In the genomic region with DNA sequence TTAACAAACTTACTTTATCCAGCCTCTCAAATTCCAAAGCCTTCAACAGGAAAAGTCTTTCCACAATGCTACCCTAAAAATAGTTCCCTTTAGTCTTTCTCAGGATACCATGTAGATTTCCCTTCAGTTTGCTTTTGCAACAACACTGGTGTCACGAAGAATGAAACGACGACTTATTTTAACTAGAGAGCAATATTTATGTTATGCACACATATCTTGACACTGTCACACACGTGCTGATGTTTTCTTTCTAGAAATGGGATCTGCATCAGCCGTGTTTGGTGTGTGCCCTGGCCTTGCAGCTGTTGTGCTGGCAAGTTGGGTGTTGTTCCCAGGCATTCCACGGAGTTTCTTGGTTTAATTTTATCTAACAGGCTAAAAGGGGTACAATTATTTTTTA, we compare ENCODE assay signal across 20 cellular contexts.
DNase-seq lines count a peak whose midpoint lies in the region; ATAC-seq and TF ChIP-seq lines count a peak whose summit lies in the region.
"Had no signal": no experiment of that assay in that cellular context is flagged by ENCODE, and none has a peak within 500 bp of the region (broad histone marks: within the 10 kb centered on the region; RNA-seq: fewer than 3 reads in every experiment).

No MANE protein-coding gene starts in this region.

- no peaks in the 10 kb centered on the region for H3K36me3 ChIP-seq in heart right ventricle
- no peaks in the 10 kb centered on the region for H3K36me3 ChIP-seq in stomach smooth muscle (ENCODE audit: control insufficient read depth in 2 of 2, insufficient read depth in 2 of 2, low read length in 2 of 2)
- H3K36me3 ChIP-seq: neutrophil had no signal

- H3K27ac Mint-ChIP-seq in endothelial cell (ENCODE audit: unreplicated experiment) (peak overlapping the region; percentile 97), mesothelial cell of epicardium (peak overlapping the region; percentile 94), glutamatergic neuron (ENCODE audit: unreplicated experiment) (no peak overlapping the region)
- H3K27ac Mint-ChIP-seq: activated B cell treated with CpG ODN at 0.5 μM for 24 hours; activated CD4-positive, alpha-beta memory T cell treated with anti-CD3 and anti-CD28 coated beads for 36 hours had no signal

- H3K4me1 Mint-ChIP-seq in endothelial cell (ENCODE audit: unreplicated experiment): peaks cover 87% of the 10 kb centered on the region
- peaks cover 92% of the 10 kb centered on the region for H3K4me1 Mint-ChIP-seq in mesothelial cell of epicardium
- H3K4me1 Mint-ChIP-seq in glutamatergic neuron (ENCODE audit: low read depth, unreplicated experiment): peaks cover 59% of the 10 kb centered on the region
- H3K4me1 Mint-ChIP-seq: activated B cell treated with CpG ODN at 0.5 μM for 24 hours had no signal

- no peak for DNase-seq in heart right ventricle
- DNase-seq in left ventricle myocardium superior: no peak
- DNase-seq in endothelial cell (ENCODE audit: low spot score): no peak
- no peak for DNase-seq in mesothelial cell of epicardium (ENCODE audit: low spot score in 2 of 2, unreplicated experiment in 2 of 2)
- no peak for DNase-seq in glutamatergic neuron
- DNase-seq: activated B cell treated with CpG ODN at 0.5 μM for 24 hours; activated CD4-positive, alpha-beta memory T cell treated with anti-CD3 and anti-CD28 coated beads for 36 hours; activated T-cell treated with anti-CD3 and anti-CD28 coated beads for 4 hours; central memory CD4-positive, alpha-beta T cell; DMS79; NCI-H1105 treated with DMSO at 0.1 percent for 48 hours; NCI-H2029 treated with DMSO at 0.1 percent for 48 hours; NCI-H446; T1000 had no signal

- H3K36me3 Mint-ChIP-seq in endothelial cell (ENCODE audit: low read depth, unreplicated experiment) (peaks cover 24% of the 10 kb centered on the region), mesothelial cell of epicardium (no peaks in the 10 kb centered on the region), glutamatergic neuron (ENCODE audit: unreplicated experiment) (no peaks in the 10 kb centered on the region)
- H3K36me3 Mint-ChIP-seq: activated CD4-positive, alpha-beta memory T cell treated with anti-CD3 and anti-CD28 coated beads for 36 hours had no signal

- 10 to 15% methylated on average over 6 of the region's 6 CpGs for WGBS in heart right ventricle, 2 donors

- peaks cover 7 to 95% (median 75%) of the 10 kb centered on the region in 9 donors for H3K4me1 ChIP-seq in heart right ventricle
- H3K4me1 ChIP-seq in stomach smooth muscle (ENCODE audit: control insufficient read depth, insufficient read depth, low read length): peaks cover 19% of the 10 kb centered on the region

- TF ChIP-seq CTCF in heart right ventricle (IDR thresholded peaks at IDR 0.05) (no peak), endothelial cell (IDR thresholded peaks at IDR 0.05; ENCODE audit: unreplicated experiment) (no peak), mesothelial cell of epicardium (IDR thresholded peaks at IDR 0.05; ENCODE audit: unreplicated experiment) (no peak), glutamatergic neuron (IDR thresholded peaks at IDR 0.05; ENCODE audit: partially characterized antibody, unreplicated experiment) (no peak)

- intact Hi-C loops in heart right ventricle (cut with DNase I): loop anchor here in 2 of 10 donors (5.0 to 10.0 kb wide), 2 partner anchors 42 to 70 kb away; no protein-coding TSS in a partner anchor
- intact Hi-C loops in left ventricle myocardium superior (cut with micrococcal nuclease): loop anchor here (10.0 kb wide), 1 partner anchor 70 kb away; no protein-coding TSS in a partner anchor

- H3K9me3 Mint-ChIP-seq in endothelial cell (ENCODE audit: unreplicated experiment): no peaks in the 10 kb centered on the region
- H3K9me3 Mint-ChIP-seq in mesothelial cell of epicardium: no peaks in the 10 kb centered on the region
- no peaks in the 10 kb centered on the region for H3K9me3 Mint-ChIP-seq in glutamatergic neuron (ENCODE audit: unreplicated experiment)
- H3K9me3 Mint-ChIP-seq: activated B cell treated with CpG ODN at 0.5 μM for 24 hours; activated CD4-positive, alpha-beta memory T cell treated with anti-CD3 and anti-CD28 coated beads for 36 hours had no signal

- H3K27ac ChIP-seq in heart right ventricle: peak overlapping the region in 8 of 10 donors; percentile 9 to 87 (median 78)
- peak overlapping the region; percentile 12 for H3K27ac ChIP-seq in stomach smooth muscle (ENCODE audit: low read length)
- H3K27ac ChIP-seq: neutrophil had no signal

- H3K27me3 Mint-ChIP-seq in endothelial cell (ENCODE audit: unreplicated experiment): peaks cover 11% of the 10 kb centered on the region
- H3K27me3 Mint-ChIP-seq in mesothelial cell of epicardium (ENCODE audit: low read depth): no peaks in the 10 kb centered on the region
- peaks cover 4% of the 10 kb centered on the region for H3K27me3 Mint-ChIP-seq in glutamatergic neuron (ENCODE audit: unreplicated experiment)
- H3K27me3 Mint-ChIP-seq: activated CD4-positive, alpha-beta memory T cell treated with anti-CD3 and anti-CD28 coated beads for 36 hours had no signal

- H3K4me3 Mint-ChIP-seq in endothelial cell (ENCODE audit: unreplicated experiment) (peak overlapping the region; percentile 57), mesothelial cell of epicardium (no peak overlapping the region), glutamatergic neuron (ENCODE audit: unreplicated experiment) (no peak overlapping the region)
- H3K4me3 Mint-ChIP-seq: activated B cell treated with CpG ODN at 0.5 μM for 24 hours; activated CD4-positive, alpha-beta memory T cell treated with anti-CD3 and anti-CD28 coated beads for 36 hours had no signal

- H3K27me3 ChIP-seq in heart right ventricle (no peaks in the 10 kb centered on the region), stomach smooth muscle (ENCODE audit: control insufficient read depth in 1 of 2, insufficient read depth in 2 of 2, low read length in 2 of 2) (no peaks in the 10 kb centered on the region)
- H3K27me3 ChIP-seq: neutrophil had no signal

- ATAC-seq in heart right ventricle (peak in 2 of 8 donors; percentile 4 to 13), left ventricle myocardium superior (no peak), GM19452 (IDR thresholded peaks at IDR 0.05; ENCODE audit: unreplicated experiment) (no peak), HG03025 (IDR thresholded peaks at IDR 0.05; ENCODE audit: low FRiP score, unreplicated experiment) (no peak)
- ATAC-seq: GM12878, left lobe of liver had no signal

- H3K9ac ChIP-seq in stomach smooth muscle (ENCODE audit: low read length in 2 of 2): no peak overlapping the region

- peak overlapping the region in 1 of 10 donors; percentile 0 for H3K4me3 ChIP-seq in heart right ventricle
- H3K4me3 ChIP-seq in stomach smooth muscle (ENCODE audit: low read length in 2 of 2): peak overlapping the region in 1 of 2 donors; percentile 40
- H3K4me3 ChIP-seq: GM12878 had no signal

- no peaks in the 10 kb centered on the region for H3K9me3 ChIP-seq in heart right ventricle
- no peaks in the 10 kb centered on the region for H3K9me3 ChIP-seq in stomach smooth muscle (ENCODE audit: control insufficient read depth in 2 of 2, low read length in 2 of 2)
- H3K9me3 ChIP-seq: neutrophil had no signal
